ENCODE assay signal across 22 cellular contexts in the genomic region with DNA sequence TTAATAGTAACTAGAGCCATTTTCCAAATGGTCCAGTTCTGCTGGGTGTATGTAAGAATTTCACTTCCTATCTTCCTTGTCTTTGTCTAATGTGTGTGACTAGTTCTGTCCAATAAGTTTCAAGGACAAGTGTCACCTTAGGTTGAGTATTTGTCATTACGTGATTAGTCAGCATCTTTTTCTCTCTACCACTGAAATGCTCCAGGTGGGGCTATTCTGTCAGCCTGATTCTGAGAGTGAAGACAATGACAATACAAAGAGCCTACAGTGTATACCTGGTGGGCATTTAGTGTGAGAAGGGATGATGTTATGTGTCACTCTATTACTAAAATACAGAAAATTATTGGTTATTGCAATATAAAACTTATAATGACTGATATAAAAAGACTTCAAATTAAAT.
A peak's percentile ranks its signal among the peaks of the same experiment; 100 is the strongest.
DNase-seq lines count a peak whose midpoint lies in the region; ATAC-seq and TF ChIP-seq lines count a peak whose summit lies in the region.
"Had no signal": no experiment of that assay in that cellular context is flagged by ENCODE, and none has a peak within 500 bp of the region (broad histone marks: within the 10 kb centered on the region; RNA-seq: fewer than 3 reads in every experiment).

No MANE protein-coding gene starts in this region.

- H3K27ac ChIP-seq in Karpas-422 (ENCODE audit: low read length) (no peak overlapping the region), endodermal cell (ENCODE audit: low read depth, low read length) (no peak overlapping the region), right cardiac atrium (ENCODE audit: low read length) (no peak overlapping the region)
- H3K27ac ChIP-seq: C4-2B, epithelial cell of prostate, left ventricle myocardium inferior, sigmoid colon had no signal

- no peaks in the 10 kb centered on the region for H3K79me2 ChIP-seq in Karpas-422 (ENCODE audit: low read length)

- TF ChIP-seq CTCF in endodermal cell (conservative IDR thresholded peaks at IDR 0.05) (peak; percentile 75), osteocyte (IDR thresholded peaks at IDR 0.05) (peak; percentile 14)

- no peak overlapping the region for H3K9ac ChIP-seq in Karpas-422 (ENCODE audit: low read length)
- no peak overlapping the region for H3K9ac ChIP-seq in endodermal cell (ENCODE audit: extremely low read depth, low read length, poor library complexity, severe bottlenecking)

- H3K27ac Mint-ChIP-seq in endodermal cell (no peak overlapping the region), osteocyte (ENCODE audit: unreplicated experiment) (no peak overlapping the region)
- H3K27ac Mint-ChIP-seq: stimulated activated naive CD8-positive, alpha-beta T cell treated with anti-CD3 and anti-CD28 coated beads, Interleukin-15, Interleukin-2, amounts not matched to agents 100 ng/mL and 50 ng/mL, for 24 hours; type B pancreatic cell had no signal

- H3K4me1 ChIP-seq in Karpas-422 (ENCODE audit: low read length) (no peaks in the 10 kb centered on the region), endodermal cell (ENCODE audit: control insufficient read depth, insufficient read depth, low read length) (no peaks in the 10 kb centered on the region), right cardiac atrium (ENCODE audit: control insufficient read depth, insufficient read depth, low read length) (no peaks in the 10 kb centered on the region)
- H3K4me1 ChIP-seq: left ventricle myocardium inferior, sigmoid colon had no signal

- H3K4me2 ChIP-seq in Karpas-422 (ENCODE audit: low read depth, low read length, poor library complexity, severe bottlenecking), result no peak overlapping the region

- no peaks in the 10 kb centered on the region for H3K9me2 ChIP-seq in Karpas-422 (replicated peaks; ENCODE audit: insufficient read depth, low read length)

- H3K9me3 Mint-ChIP-seq in endodermal cell (peaks cover 2% of the 10 kb centered on the region), osteocyte (ENCODE audit: unreplicated experiment) (peaks cover 4% of the 10 kb centered on the region)
- H3K9me3 Mint-ChIP-seq: stimulated activated naive CD8-positive, alpha-beta T cell treated with anti-CD3 and anti-CD28 coated beads, Interleukin-15, Interleukin-2, amounts not matched to agents 100 ng/mL and 50 ng/mL, for 24 hours; type B pancreatic cell had no signal

- H3K9me3 ChIP-seq in Karpas-422 (ENCODE audit: low read length) (no peaks in the 10 kb centered on the region), endodermal cell (ENCODE audit: control insufficient read depth, low read length) (peaks cover 5% of the 10 kb centered on the region), right cardiac atrium (ENCODE audit: control insufficient read depth, low read length) (no peaks in the 10 kb centered on the region)
- H3K9me3 ChIP-seq: sigmoid colon had no signal

- intact Hi-C loops in right cardiac atrium (cut with DNase I), result no loop called here

- H2AFZ ChIP-seq in Karpas-422 (ENCODE audit: low read length), result no peak overlapping the region

- no peaks in the 10 kb centered on the region for H4K20me1 ChIP-seq in Karpas-422 (ENCODE audit: insufficient read depth, low read depth, low read length)

- H3K4me3 ChIP-seq in Karpas-422 (ENCODE audit: low read length), result no peak overlapping the region
- H3K4me3 ChIP-seq in endodermal cell (ENCODE audit: low read length), result no peak overlapping the region
- no peak overlapping the region for H3K4me3 ChIP-seq in right cardiac atrium (ENCODE audit: low read length)
- H3K4me3 ChIP-seq: left ventricle myocardium inferior, sigmoid colon had no signal

- no peaks in the 10 kb centered on the region for H3K36me3 ChIP-seq in Karpas-422 (ENCODE audit: insufficient read depth, low read length)
- no peaks in the 10 kb centered on the region for H3K36me3 ChIP-seq in endodermal cell (ENCODE audit: control insufficient read depth, insufficient read depth, low read length)
- H3K36me3 ChIP-seq: left ventricle myocardium inferior, sigmoid colon had no signal

- DNase-seq in NCI-H82 (lab: John Stamatoyannopoulos, UW) (peak; percentile 3), NCI-H82 treated with DMSO at 0.1 percent for 48 hours (lab: John Stamatoyannopoulos, UW; ENCODE audit: unreplicated experiment) (no peak), Karpas-422 (peak; percentile 72), endodermal cell (peak; percentile 50), osteocyte (ENCODE audit: extremely low spot score, unreplicated experiment) (no peak), right cardiac atrium (no peak), 8988T (no peak)
- DNase-seq: activated CD4-positive, CD25-positive, alpha-beta regulatory T cell treated with anti-CD3 and anti-CD28 coated beads, Interleukin-2, amount 50 U/mL, for 72 hours; left ventricle myocardium inferior; NCI-H1694 treated with DMSO at 0.1 percent for 48 hours; NCI-H510A; occipital lobe; sigmoid colon; stimulated activated CD4-positive, alpha-beta T cell treated with anti-CD3 and anti-CD28 coated beads, Interleukin-1b, Interleukin-23, amount 100 ng/mL, for 48 hours; T1000 had no signal

- no peaks in the 10 kb centered on the region for H3K4me1 Mint-ChIP-seq in endodermal cell
- peaks cover 13% of the 10 kb centered on the region for H3K4me1 Mint-ChIP-seq in osteocyte (ENCODE audit: unreplicated experiment)

- H3K4me3 Mint-ChIP-seq in endodermal cell (no peak overlapping the region), osteocyte (ENCODE audit: unreplicated experiment) (no peak overlapping the region)
- H3K4me3 Mint-ChIP-seq: brain; stimulated activated naive CD8-positive, alpha-beta T cell treated with anti-CD3 and anti-CD28 coated beads, Interleukin-15, Interleukin-2, amounts not matched to agents 100 ng/mL and 50 ng/mL, for 24 hours; type B pancreatic cell had no signal

- ATAC-seq in right cardiac atrium (no peak), HG03095 (IDR thresholded peaks at IDR 0.05; ENCODE audit: unreplicated experiment) (no peak)
- ATAC-seq: Panc1 had no signal

- H3K36me3 Mint-ChIP-seq in endodermal cell (ENCODE audit: low read depth), result peaks cover 2% of the 10 kb centered on the region
- H3K36me3 Mint-ChIP-seq in osteocyte (ENCODE audit: unreplicated experiment), result no peaks in the 10 kb centered on the region
- H3K36me3 Mint-ChIP-seq: brain, type B pancreatic cell had no signal

- H3K27me3 Mint-ChIP-seq in endodermal cell (ENCODE audit: insufficient read depth) (no peaks in the 10 kb centered on the region), osteocyte (ENCODE audit: unreplicated experiment) (no peaks in the 10 kb centered on the region)
- H3K27me3 Mint-ChIP-seq: brain; stimulated activated naive CD8-positive, alpha-beta T cell treated with anti-CD3 and anti-CD28 coated beads, Interleukin-15, Interleukin-2, amounts not matched to agents 100 ng/mL and 50 ng/mL, for 24 hours; type B pancreatic cell had no signal

- 94% methylated on average over 1 of the region's 1 CpG; no CpG with 5 or more reads in 1 of the 2 experiments for WGBS in endodermal cell (ENCODE audit: insufficient coverage in 1 of 2, insufficient read length in 1 of 2), 2 experiments
- 84% methylated on average over 1 of the region's 1 CpG for WGBS in right cardiac atrium

- H3K27me3 ChIP-seq in Karpas-422 (ENCODE audit: low read length) (no peaks in the 10 kb centered on the region), endodermal cell (ENCODE audit: control insufficient read depth, insufficient read depth, low read length, poor library complexity, severe bottlenecking) (no peaks in the 10 kb centered on the region), right cardiac atrium (ENCODE audit: control insufficient read depth, insufficient read depth) (no peaks in the 10 kb centered on the region)
- H3K27me3 ChIP-seq: sigmoid colon had no signal

Comparison
In these comparisons a context has a peak if more than half of its experiments do, and no peak if none do; other contexts are left out.
1. DNase-seq: peak in NCI-H82 (single experiment), Karpas-422 (single experiment) and endodermal cell (single experiment); none in NCI-H82 treated with DMSO at 0.1 percent for 48 hours (single experiment), osteocyte (single experiment), right cardiac atrium (0 of 3) and 8988T (single experiment).